21 cellular contexts compared by ENCODE assay signal in genomic region chr7:47611045-47611511, GRCh38. TPM values are rescaled to one million over a fixed set of nuclear protein-coding genes. Genes with fewer than 3 reads are reported as not detected.
DNase-seq lines count a peak whose midpoint lies in the region; ATAC-seq, FAIRE-seq and TF ChIP-seq lines count a peak whose summit lies in the region.
"Had no signal": no experiment of that assay in that cellular context is flagged by ENCODE, and none has a peak within 500 bp of the region (broad histone marks: within the 10 kb centered on the region; RNA-seq: fewer than 3 reads in every experiment).

No MANE protein-coding gene starts in this region.

- TF ChIP-seq CTCF in IMR-90 (conservative IDR thresholded peaks at IDR 0.05; ENCODE audit: low read depth, low read length) (no peak), right lobe of liver (IDR thresholded peaks at IDR 0.05) (peak in 1 of 4 donors; percentile 14)

- peak overlapping the region; percentile 62 for H2BK5ac ChIP-seq in IMR-90 (ENCODE audit: low read depth, low read length, poor library complexity, severe bottlenecking)

- no peak for ATAC-seq in IMR-90 (ENCODE audit: low read depth)
- ATAC-seq in right lobe of liver, result peak; percentile 72 to 84 (median 78)
- no peak for ATAC-seq in T-helper 17 cell
- ATAC-seq in GM19395 (IDR thresholded peaks at IDR 0.05; ENCODE audit: unreplicated experiment), result no peak
- no peak for ATAC-seq in GM19351 (IDR thresholded peaks at IDR 0.05; ENCODE audit: unreplicated experiment)
- ATAC-seq: esophagus mucosa had no signal

- peak overlapping the region; percentile 85 for H2AK9ac ChIP-seq in IMR-90 (replicated peaks; ENCODE audit: low read depth, low read length, poor library complexity)

- H4K5ac ChIP-seq in IMR-90 (ENCODE audit: low read depth, low read length), result peak overlapping the region; percentile 10; the same call in 1 of the 2 replicates

- H3K36me3 ChIP-seq in IMR-90 (ENCODE audit: control insufficient read depth, insufficient read depth, low read length), result no peaks in the 10 kb centered on the region
- no peaks in the 10 kb centered on the region for H3K36me3 ChIP-seq in right lobe of liver
- no peaks in the 10 kb centered on the region for H3K36me3 ChIP-seq in small intestine (ENCODE audit: control insufficient read depth in 2 of 2, insufficient read depth in 2 of 2, low read length in 2 of 2)
- H3K36me3 ChIP-seq: adrenal gland had no signal

- H3K9me3 ChIP-seq in IMR-90 (ENCODE audit: control insufficient read depth, insufficient read depth, low read length) (no peaks in the 10 kb centered on the region), right lobe of liver (no peaks in the 10 kb centered on the region), small intestine (ENCODE audit: control insufficient read depth, low read depth) (no peaks in the 10 kb centered on the region), T-helper 17 cell (ENCODE audit: control insufficient read depth, low read length, poor library complexity, severe bottlenecking) (no peaks in the 10 kb centered on the region)
- H3K9me3 ChIP-seq: adrenal gland had no signal

- H2AK5ac ChIP-seq in IMR-90 (ENCODE audit: low read depth, low read length), result peak overlapping the region; percentile 3

- H3K4me2 ChIP-seq in IMR-90 (ENCODE audit: low read depth, low read length), result peak overlapping the region; percentile 11

- H4K8ac ChIP-seq in IMR-90 (ENCODE audit: low read depth in 2 of 2, low read length in 2 of 2), result peak overlapping the region; percentile 64 to 91

- dilution Hi-C loops in IMR-90 (cut with HindIII; ENCODE audit: low sequenced_read_pairs, unreplicated experiment), result no loop called here

- no peaks in the 10 kb centered on the region for H3K27me3 Mint-ChIP-seq in T-helper 17 cell
- H3K27me3 Mint-ChIP-seq: activated T-cell treated with anti-CD3 and anti-CD28 coated beads, Interleukin-2, amount 50 U/mL, for 24 hours; CD4-positive, CD25-positive, alpha-beta regulatory T cell had no signal

- peak overlapping the region; percentile 55 for H2AFZ ChIP-seq in IMR-90 (replicated peaks; ENCODE audit: low read length, poor library complexity)

- H3K56ac ChIP-seq in IMR-90 (ENCODE audit: extremely low read depth, insufficient read depth, low read length), result peak overlapping the region; percentile 63; the same call in 1 of the 2 replicates

- in situ Hi-C loops in IMR-90 (cut with MboI; ENCODE audit: low sequenced_read_pairs), result no loop called here

- H2BK15ac ChIP-seq in IMR-90 (ENCODE audit: low read depth, low read length), result peak overlapping the region; percentile 27

- H3K4me1 ChIP-seq in IMR-90 (ENCODE audit: control insufficient read depth, insufficient read depth, low read length) (peaks cover 16% of the 10 kb centered on the region), right lobe of liver (peaks cover 0 to 46% (median 22%) of the 10 kb centered on the region in 4 donors), small intestine (ENCODE audit: control insufficient read depth in 2 of 2, insufficient read depth in 1 of 2, low read depth in 1 of 2, low read length in 1 of 2) (no peaks in the 10 kb centered on the region)
- H3K4me1 ChIP-seq: adrenal gland had no signal

- CTCF ChIA-PET in IMR-90 (lab: Yijun Ruan, JAX), result interaction anchor here (1.0 to 1.7 kb wide), 3 partner anchors 15 to 208 kb away, joined by 3 to 7 read pairs (median 4); no protein-coding TSS in a partner anchor

- H3K4me3 Mint-ChIP-seq in T-helper 17 cell, result no peak overlapping the region
- H3K4me3 Mint-ChIP-seq: activated T-cell treated with anti-CD3 and anti-CD28 coated beads, Interleukin-2, amount 50 U/mL, for 24 hours; CD4-positive, CD25-positive, alpha-beta regulatory T cell; T-helper 2 cell treated with Interferon-gamma antibody and Interleukin-4, amounts not matched to agents 5 μg/mL and 100 μg/mL, for 36 hours had no signal

- no peak overlapping the region for H3K27ac Mint-ChIP-seq in T-helper 17 cell
- H3K27ac Mint-ChIP-seq: activated T-cell treated with anti-CD3 and anti-CD28 coated beads, Interleukin-2, amount 50 U/mL, for 24 hours; CD4-positive, CD25-positive, alpha-beta regulatory T cell; progenitor cell of endocrine pancreas; T-helper 2 cell treated with Interferon-gamma antibody and Interleukin-4, amounts not matched to agents 5 μg/mL and 100 μg/mL, for 36 hours had no signal

- no peaks in the 10 kb centered on the region for H3K4me1 Mint-ChIP-seq in T-helper 17 cell
- H3K4me1 Mint-ChIP-seq: CD4-positive, CD25-positive, alpha-beta regulatory T cell had no signal

- H3K4me3 ChIP-seq in IMR-90 (ENCODE audit: insufficient read depth, low read depth, low read length) (no peak overlapping the region), right lobe of liver (peak overlapping the region in 2 of 3 donors; percentile 22 to 31), small intestine (ENCODE audit: low read depth in 1 of 2, low read length in 2 of 2) (no peak overlapping the region)
- H3K4me3 ChIP-seq: adrenal gland, coronary artery, lung had no signal

- BruUV-seq in IMR-90 (replicated peaks; lab: Mats Ljungman, UMichigan), result no TSS peak

- H3K4ac ChIP-seq in IMR-90 (ENCODE audit: low read depth, low read length), result peak overlapping the region; percentile 87

- H3K27me3 ChIP-seq in IMR-90 (ENCODE audit: control insufficient read depth, insufficient read depth, low read length) (no peaks in the 10 kb centered on the region; the same call in 1 of the 2 replicates), right lobe of liver (no peaks in the 10 kb centered on the region), small intestine (ENCODE audit: control insufficient read depth in 2 of 2, insufficient read depth in 2 of 2, low read length in 2 of 2) (no peaks in the 10 kb centered on the region)
- H3K27me3 ChIP-seq: adrenal gland had no signal

- no peak for TF ChIP-seq RAD21 in IMR-90 (IDR thresholded peaks at IDR 0.05; ENCODE audit: low read length)

- 0 out of 4 replicates have a peak, but pooled peaks cover 0 to 1% of the 10 kb centered on the region in 2 experiments for H3K79me1 ChIP-seq in IMR-90 (ENCODE audit: low read depth in 1 of 2, low read length in 2 of 2)

- peak overlapping the region; percentile 95 for H4K91ac ChIP-seq in IMR-90 (ENCODE audit: insufficient read depth, low read depth, low read length)

- TF ChIP-seq POLR2A in IMR-90 (IDR thresholded peaks at IDR 0.05; ENCODE audit: low read depth, low read length) (no peak; the same call in 1 of the 2 replicates), right lobe of liver (IDR thresholded peaks at IDR 0.05) (no peak)

- H3K27ac ChIP-seq in IMR-90 (ENCODE audit: insufficient read depth, low read length) (peak overlapping the region; percentile 45), right lobe of liver (peak overlapping the region; percentile 63 to 79 (median 78)), small intestine (ENCODE audit: low read depth in 1 of 2, low read length in 1 of 2) (peak overlapping the region; percentile 17 to 69)

- no peaks in the 10 kb centered on the region; the same call in 1 of the 2 replicates for H4K20me1 ChIP-seq in IMR-90 (ENCODE audit: insufficient read depth, low read length)

- FAIRE-seq in small intestine (lab: Jason Lieb, UNC), result no peak
- FAIRE-seq: RCC 7860 had no signal

- peak overlapping the region; percentile 50 for H3K14ac ChIP-seq in IMR-90 (replicated peaks; ENCODE audit: low read depth, low read length)

- intact Hi-C loops in IMR-90 (cut with micrococcal nuclease), result loop anchor here (5.0 kb wide), 2 partner anchors 39 to 41 kb away; no protein-coding TSS in a partner anchor
- intact Hi-C loops in right lobe of liver (cut with DNase I), result no loop called here

- peak overlapping the region; percentile 40 for H3K23ac ChIP-seq in IMR-90 (ENCODE audit: low read depth, low read length)

- peak overlapping the region; percentile 89 for H2BK20ac ChIP-seq in IMR-90 (ENCODE audit: low read depth, low read length)

- no peaks in the 10 kb centered on the region for H3K36me3 Mint-ChIP-seq in T-helper 17 cell (ENCODE audit: low read depth)
- H3K36me3 Mint-ChIP-seq: CD4-positive, CD25-positive, alpha-beta regulatory T cell had no signal

- WGBS in IMR-90 (ENCODE audit: extremely low coverage in 2 of 2, insufficient read length in 1 of 2), 2 experiments, result no CpG with 5 or more reads among the region's 10 CpGs
- 28% methylated on average over 9 of the region's 10 CpGs for WGBS in right lobe of liver (ENCODE audit: insufficient coverage, low coverage, low lambda C conversion rate, missing lambda C conversion rate)
- 11 to 33% (median 17%) methylated on average over 10 of the region's 10 CpGs for WGBS in small intestine, 3 donors

- DNase-seq in IMR-90 (no peak), SHP77 treated with DMSO at 0.1 percent for 48 hours (lab: John Stamatoyannopoulos, UW) (peak; percentile 11), right lobe of liver (peak; percentile 73 to 85 (median 81)), small intestine (peak; percentile 92), T-helper 17 cell (no peak)
- no peak for DNase-seq in stimulated activated CD4-positive, alpha-beta T cell treated with anti-CD3 and anti-CD28 coated beads, Interleukin-2, amount 100 ng/mL, for 48 hours
- DNase-seq: activated CD4-positive, alpha-beta T cell treated with anti-CD3 and anti-CD28 coated beads for 48 hours; activated T-cell treated with anti-CD3 and anti-CD28 coated beads, Interleukin-2, amount 50 U/mL, for 24 hours; adrenal gland; CD4-positive, CD25-positive, alpha-beta regulatory T cell; hypothalamus; NCI-H524 treated with DMSO at 0.1 percent for 48 hours; stimulated activated CD4-positive, alpha-beta T cell treated with anti-CD3 and anti-CD28 coated beads, Interleukin-1b, Interleukin-23, amount 100 ng/mL, for 48 hours had no signal

- 0 out of 2 replicates have a peak overlapping the region, but pooled peaks have one; percentile 0 for H3K9ac ChIP-seq in IMR-90 (ENCODE audit: low read depth, low read length)

- POLR2A ChIA-PET in IMR-90 (lab: Charles Lee; ENCODE audit: unreplicated experiment), result interaction anchor here (1.0 to 1.6 kb wide), 4 partner anchors 12 to 34 kb away, joined by 3 to 7 read pairs (median 5); no protein-coding TSS in a partner anchor

- peaks cover 17% of the 10 kb centered on the region for H3K9me1 ChIP-seq in IMR-90 (ENCODE audit: insufficient read depth, low read length)

- peak overlapping the region; percentile 95 for H2BK120ac ChIP-seq in IMR-90 (ENCODE audit: low read depth, low read length)

- peak overlapping the region; percentile 76 for H3K18ac ChIP-seq in IMR-90 (ENCODE audit: low read depth, low read length)

TF ChIP-seq in IMR-90, 13 proteins besides CTCF, POLR2A, EP300 and RAD21 (continues in another document):
- TF ChIP-seq MAFK (IDR thresholded peaks at IDR 0.05; ENCODE audit: low read depth, low read length), result no peak
- no peak for TF ChIP-seq CEBPB (IDR thresholded peaks at IDR 0.05; ENCODE audit: low read depth, low read length)

RNA-seq across cellular contexts. Expression of gene TNS3, which starts 29.2 kb away (rescaled TPM):
- 58.9 and 64.3 TPM in 2 replicates for total RNA-seq in IMR-90 (2012; rRNA removed)
- polyA plus RNA-seq in IMR-90 (2012; rRNA removed), result 75.6 and 79.2 TPM in 2 replicates
- polyA plus RNA-seq in IMR-90 (2012; cell fraction: cytosol; rRNA removed), result 45.5 and 62.9 TPM in 2 replicates
- polyA plus RNA-seq in IMR-90 (2012; cell fraction: nucleus; rRNA removed; ENCODE audit: low replicate concordance), result 103 and 160 TPM in 2 replicates
- 10 to 100 TPM; 51.2 to 95.0 (median 58.4) TPM for total RNA-seq in right lobe of liver
- 10 to 100 TPM; 17.2 to 29.7 (median 24.9) TPM for polyA plus RNA-seq in small intestine
- 1 to 10 TPM; 2.3 to 2.6 TPM for total RNA-seq in T-helper 17 cell
- polyA plus RNA-seq: CD4-positive, CD25-positive, alpha-beta regulatory T cell had no signal

Comparison
In these comparisons a context has a peak if more than half of its experiments do, and no peak if none do; other contexts are left out.
1. ATAC-seq: peak in right lobe of liver (4 of 4); none in IMR-90 (single experiment), T-helper 17 cell (single experiment), GM19395 (single experiment) and GM19351 (single experiment).
2. DNase-seq: peak in SHP77 treated with DMSO at 0.1 percent for 48 hours (single experiment), right lobe of liver (3 of 3) and small intestine (single experiment); none in IMR-90 (single experiment), T-helper 17 cell (0 of 3) and stimulated activated CD4-positive, alpha-beta T cell treated with anti-CD3 and anti-CD28 coated beads, Interleukin-2, amount 100 ng/mL, for 48 hours (0 of 2).
3. H3K4me3 ChIP-seq: peak in right lobe of liver (2 of 3); none in IMR-90 (single experiment) and small intestine (0 of 2).
4. RNA of gene TNS3, which starts 29.2 kb away (total RNA-seq): 58.9 to 64.3 TPM in IMR-90 and 51.2 to 95.0 TPM in right lobe of liver; 2.3 to 2.6 TPM in T-helper 17 cell; every median in the first group is over 10 times any median in the second.
5. Peak in every context shown above with its lines, with median percentiles within 50 percentile points of each other: H3K27ac ChIP-seq.